In the genomic region with DNA sequence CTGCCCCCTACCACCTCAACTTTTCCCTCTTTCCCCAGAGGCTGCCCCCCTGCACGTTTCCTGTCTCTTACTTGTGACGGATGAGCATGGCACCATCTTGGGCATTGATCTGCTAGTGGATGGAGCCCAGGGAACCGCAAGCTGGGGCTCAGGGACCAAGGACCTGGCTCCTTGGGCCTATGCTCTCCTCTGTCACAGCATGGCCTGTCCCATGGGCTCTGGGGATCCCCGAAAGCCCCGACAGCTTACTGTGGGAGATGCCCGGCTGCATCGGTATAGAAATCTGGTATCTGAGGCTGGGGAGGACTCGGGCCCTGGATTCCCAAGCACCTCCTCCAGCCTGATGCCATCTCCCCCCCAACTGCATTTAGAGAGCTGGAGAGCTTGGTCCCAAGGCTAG, we compare ENCODE assay signal across 1 cellular context.
TF ChIP-seq lines count a peak whose summit lies in the region.

No MANE protein-coding gene starts in this region.

TF ChIP-seq in HEK293T, 16 proteins besides CTCF, POLR2A, EP300 and RAD21:
- no peak for TF ChIP-seq FOXK2 (IDR thresholded peaks at IDR 0.05)
- no peak for TF ChIP-seq LEF1 (IDR thresholded peaks at IDR 0.05; ENCODE audit: borderline replicate concordance)
- TF ChIP-seq ZNF384 (IDR thresholded peaks at IDR 0.05): no peak
